ENCODE assay signal across 7 cellular contexts in the genomic region with DNA sequence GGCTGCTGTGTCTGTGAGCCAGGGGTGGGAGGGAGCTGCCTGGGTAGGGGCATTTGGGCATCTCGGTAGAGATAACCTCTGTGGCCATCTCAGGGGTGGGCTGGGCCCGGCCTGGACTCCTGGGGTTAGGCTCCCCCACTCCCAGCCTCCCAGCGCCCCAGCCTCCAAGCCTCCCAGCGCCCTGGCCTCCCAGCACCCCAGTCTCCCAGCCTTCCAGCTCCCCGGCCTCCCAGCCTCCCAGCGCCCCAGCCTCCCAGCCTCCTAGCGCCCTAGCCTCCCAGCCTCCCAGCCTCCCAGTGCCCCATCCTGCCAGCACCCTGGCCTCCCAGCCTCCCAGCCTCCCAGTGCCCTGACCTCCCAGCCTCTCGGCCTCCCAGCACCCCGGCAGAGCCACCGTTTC.
"Had no signal": no experiment of that assay in that cellular context is flagged by ENCODE, and none has a peak within 500 bp of the region (broad histone marks: within the 10 kb centered on the region; RNA-seq: fewer than 3 reads in every experiment).

No MANE protein-coding gene starts in this region.

- H3K4me3 ChIP-seq: GM23248, HAP-1 had no signal

- H3K9ac ChIP-seq: GM23248 had no signal

- H3K4me1 ChIP-seq: HAP-1 had no signal

- DNase-seq: GM23248, GOT3, H7, HFFc6, IMR-90 had no signal

- H3K4me3 Mint-ChIP-seq: HFFc6 had no signal

- H3K27ac ChIP-seq: GM23248, HL-60 had no signal

- H3K27ac Mint-ChIP-seq: HFFc6 had no signal

- H2AFZ ChIP-seq: GM23248 had no signal

- H3K9me3 ChIP-seq: HAP-1 had no signal

- H3K36me3 ChIP-seq: HAP-1 had no signal
